8 cellular contexts compared by ENCODE assay signal in genomic region chr1:10510520-10511493, GRCh38. TPM values are rescaled to one million over a fixed set of nuclear protein-coding genes. Genes with fewer than 3 reads are reported as not detected.
A peak's percentile ranks its signal among the peaks of the same experiment; 100 is the strongest.
DNase-seq lines count a peak whose midpoint lies in the region; ATAC-seq and TF ChIP-seq lines count a peak whose summit lies in the region.

No MANE protein-coding gene starts in this region.

- H3K4me1 Mint-ChIP-seq in chondrocyte (ENCODE audit: low read depth) (peaks cover 58% of the 10 kb centered on the region), osteocyte (ENCODE audit: unreplicated experiment) (peaks cover 75% of the 10 kb centered on the region)

- no peak for TF ChIP-seq RAD21 in Ishikawa (IDR thresholded peaks at IDR 0.05; ENCODE audit: low read depth)

- H3K27ac Mint-ChIP-seq in chondrocyte (ENCODE audit: unreplicated experiment) (peak overlapping the region; percentile 90), osteocyte (ENCODE audit: unreplicated experiment) (peak overlapping the region; percentile 50)

- peaks cover 45% of the 10 kb centered on the region for H3K4me1 ChIP-seq in vagina

- H3K4me3 Mint-ChIP-seq in chondrocyte (ENCODE audit: unreplicated experiment) (no peak overlapping the region), osteocyte (ENCODE audit: unreplicated experiment) (no peak overlapping the region)

- peak; percentile 83 for ATAC-seq in GM21515 (IDR thresholded peaks at IDR 0.05; ENCODE audit: unreplicated experiment)

- peak; percentile 74 for DNase-seq in DMS153 treated with DMSO at 0.1 percent for 48 hours (lab: John Stamatoyannopoulos, UW; ENCODE audit: unreplicated experiment)
- peak; percentile 69 for DNase-seq in activated CD4-positive, CD25-positive, alpha-beta regulatory T cell treated with anti-CD3 and anti-CD28 coated beads, Interleukin-2, amount 50 U/mL, for 16 hours (ENCODE audit: low read depth, low spot score)
- DNase-seq in chondrocyte (ENCODE audit: low spot score), result no peak
- no peak for DNase-seq in osteocyte (ENCODE audit: extremely low spot score, unreplicated experiment)
- no peak for DNase-seq in vagina (ENCODE audit: extremely low spot score in 2 of 2)
- no peak for DNase-seq in NCI-H1436 (lab: John Stamatoyannopoulos, UW)

- no peaks in the 10 kb centered on the region for H3K9me3 Mint-ChIP-seq in chondrocyte (ENCODE audit: low read depth)
- H3K9me3 Mint-ChIP-seq in osteocyte (ENCODE audit: unreplicated experiment), result no peaks in the 10 kb centered on the region

- no peak for TF ChIP-seq EP300 in Ishikawa (IDR thresholded peaks at IDR 0.05; ENCODE audit: borderline replicate concordance)

- H3K36me3 Mint-ChIP-seq in chondrocyte (ENCODE audit: low read depth) (no peaks in the 10 kb centered on the region), osteocyte (ENCODE audit: unreplicated experiment) (no peaks in the 10 kb centered on the region)

- no peaks in the 10 kb centered on the region for H3K36me3 ChIP-seq in vagina

- intact Hi-C loops in vagina (cut with DNase I), result no loop called here

- H3K27ac ChIP-seq in vagina, result peak overlapping the region; percentile 33

- H3K9me3 ChIP-seq in vagina, result no peaks in the 10 kb centered on the region

- no peak for TF ChIP-seq CTCF in chondrocyte (IDR thresholded peaks at IDR 0.05)
- no peak for TF ChIP-seq CTCF in osteocyte (IDR thresholded peaks at IDR 0.05)
- no peak for TF ChIP-seq CTCF in vagina (IDR thresholded peaks at IDR 0.05)

- no peak for TF ChIP-seq POLR2A in vagina (IDR thresholded peaks at IDR 0.05)

- H3K27me3 Mint-ChIP-seq in chondrocyte (ENCODE audit: low read depth), result no peaks in the 10 kb centered on the region
- no peaks in the 10 kb centered on the region for H3K27me3 Mint-ChIP-seq in osteocyte (ENCODE audit: unreplicated experiment)

- no peaks in the 10 kb centered on the region for H3K27me3 ChIP-seq in vagina

- no peak overlapping the region for H3K4me3 ChIP-seq in vagina

TF ChIP-seq in Ishikawa, 13 proteins besides CTCF, POLR2A, EP300 and RAD21:
- no peak for TF ChIP-seq USF1 (IDR thresholded peaks at IDR 0.05)
- 0 out of 2 replicates have a peak, but pooled peaks have one; percentile 63 for TF ChIP-seq FOXM1 (IDR thresholded peaks at IDR 0.05; ENCODE audit: borderline replicate concordance, low read depth)
TF ChIP-seq in Ishikawa: peak in this region for 1.

RNA-seq across cellular contexts. Expression of gene PEX14, which starts 36.1 kb away (rescaled TPM):
- total RNA-seq in chondrocyte, result 16.0 to 17.8 TPM (median 17.4 TPM) in 3 replicates
- 22.2 and 23.8 TPM in 2 replicates for total RNA-seq in osteocyte
- 21.6 TPM for total RNA-seq in vagina

RNA-seq across cellular contexts. Expression of gene DFFA, which starts 38.5 kb away (rescaled TPM):
- total RNA-seq in chondrocyte, result 32.5 to 35.8 TPM (median 33.7 TPM) in 3 replicates
- total RNA-seq in osteocyte, result 39.6 and 39.8 TPM in 2 replicates
- 16.2 TPM for total RNA-seq in vagina

Comparison
In these comparisons a context has a peak if more than half of its experiments do, and no peak if none do; other contexts are left out.
1. DNase-seq: peak in DMS153 treated with DMSO at 0.1 percent for 48 hours (single experiment) and activated CD4-positive, CD25-positive, alpha-beta regulatory T cell treated with anti-CD3 and anti-CD28 coated beads, Interleukin-2, amount 50 U/mL, for 16 hours (single experiment); none in chondrocyte (single experiment), osteocyte (single experiment), vagina (0 of 2) and NCI-H1436 (single experiment).